Comparison of ENCODE assay signal across 11 cellular contexts in the genomic region with DNA sequence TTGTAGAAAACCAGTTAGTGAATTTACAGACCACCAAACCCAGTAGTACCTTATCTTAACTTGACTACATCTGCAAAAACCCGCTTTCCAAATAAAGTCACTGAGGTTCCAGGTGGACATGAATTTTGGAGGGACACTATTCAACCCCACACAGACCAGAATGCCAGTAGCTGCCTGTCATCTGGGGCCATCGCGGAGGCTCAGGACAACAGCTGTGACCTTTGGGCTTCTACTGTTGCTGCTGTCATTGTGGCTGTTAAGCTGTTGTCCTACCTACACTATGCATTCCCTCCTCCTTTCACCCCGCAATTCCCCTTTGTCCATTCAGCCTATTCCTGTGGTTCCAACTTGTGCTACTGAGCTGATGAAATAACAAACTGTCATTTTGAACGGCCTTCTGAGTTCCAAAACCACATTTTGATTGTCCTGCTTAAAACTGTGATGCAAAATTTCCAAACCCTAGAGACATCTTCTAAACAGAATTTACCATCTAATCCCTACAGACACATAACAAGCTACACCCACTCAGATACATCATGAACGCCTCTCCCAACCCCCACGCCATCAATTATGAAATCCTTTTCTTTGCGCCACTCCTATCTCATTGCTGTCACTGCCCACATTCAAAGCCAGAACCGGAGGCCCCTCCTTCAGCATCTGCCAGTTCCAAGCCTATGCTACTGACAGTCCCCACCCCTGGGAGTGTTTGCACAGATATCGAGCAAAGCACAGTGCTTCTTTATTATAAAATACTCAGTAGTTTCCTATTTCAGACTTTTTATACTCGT.
A peak's percentile ranks its signal among the peaks of the same experiment; 100 is the strongest.
DNase-seq lines count a peak whose midpoint lies in the region; ATAC-seq and TF ChIP-seq lines count a peak whose summit lies in the region.
"Had no signal": no experiment of that assay in that cellular context is flagged by ENCODE, and none has a peak within 500 bp of the region (broad histone marks: within the 10 kb centered on the region; RNA-seq: fewer than 3 reads in every experiment).

No MANE protein-coding gene starts in this region.

- H3K36me3 ChIP-seq in SJSA1 = peaks cover 15% of the 10 kb centered on the region; the same call in 1 of the 2 replicates
- no peaks in the 10 kb centered on the region for H3K36me3 ChIP-seq in heart left ventricle

- DNase-seq in H4 (ENCODE audit: low spot score) = peak; percentile 10
- peak; percentile 93 to 94 for DNase-seq in SJSA1 (ENCODE audit: low read depth in 1 of 2, low spot score in 2 of 2)
- peak in 2 of 5 donors; percentile 10 to 60 for DNase-seq in heart left ventricle
- peak; percentile 47 for DNase-seq in retina
- no peak for DNase-seq in stimulated activated naive CD4-positive, alpha-beta T cell treated with Interleukin-2 at 50 U/mL for 16 hours (lab: John Stamatoyannopoulos, UW)
- no peak for DNase-seq in dermis blood vessel endothelial cell
- DNase-seq in DMS 273 (lab: John Stamatoyannopoulos, UW; ENCODE audit: unreplicated experiment) = no peak
- DNase-seq: activated naive CD4-positive, alpha-beta T cell treated with anti-CD3 and anti-CD28 coated beads, Interleukin-2, amount 10 ng/mL, durations not matched to agents 7 days and 5 days; NCI-H1048; NCI-H524 had no signal

- no peak for TF ChIP-seq CTCF in heart left ventricle (IDR thresholded peaks at IDR 0.05)

- H3K27ac ChIP-seq in SJSA1 = peak overlapping the region; percentile 98
- peak overlapping the region in 1 of 12 donors; percentile 24 for H3K27ac ChIP-seq in heart left ventricle

- H3K4me3 ChIP-seq in SJSA1 (no peak overlapping the region), heart left ventricle (no peak overlapping the region)

- H3K9me3 ChIP-seq in SJSA1 (replicated peaks) (no peaks in the 10 kb centered on the region), heart left ventricle (no peaks in the 10 kb centered on the region)

- TF ChIP-seq POLR2A in heart left ventricle (IDR thresholded peaks at IDR 0.05) = no peak

- peak; percentile 42 to 80 (median 60) for ATAC-seq in heart left ventricle
- no peak for ATAC-seq in HG02610 (IDR thresholded peaks at IDR 0.05; ENCODE audit: unreplicated experiment)

- peaks cover 82% of the 10 kb centered on the region for H3K4me1 ChIP-seq in SJSA1 (replicated peaks)
- no peaks in the 10 kb centered on the region for H3K4me1 ChIP-seq in heart left ventricle

- H3K27me3 ChIP-seq in SJSA1 (replicated peaks) = no peaks in the 10 kb centered on the region
- no peaks in the 10 kb centered on the region for H3K27me3 ChIP-seq in heart left ventricle

- 59 to 66% (median 63%) methylated on average over 11 of the region's 11 CpGs for WGBS in heart left ventricle, 4 donors

- intact Hi-C loops in heart left ventricle (cut with DNase I) = no loop called here

Comparison
In these comparisons a context has a peak if more than half of its experiments do, and no peak if none do; other contexts are left out.
1. DNase-seq: peak in H4 (single experiment), SJSA1 (2 of 2) and retina (single experiment); none in stimulated activated naive CD4-positive, alpha-beta T cell treated with Interleukin-2 at 50 U/mL for 16 hours (single experiment), dermis blood vessel endothelial cell (single experiment) and DMS 273 (single experiment).